Comparison of ENCODE assay signal across 8 cellular contexts in the genomic region with DNA sequence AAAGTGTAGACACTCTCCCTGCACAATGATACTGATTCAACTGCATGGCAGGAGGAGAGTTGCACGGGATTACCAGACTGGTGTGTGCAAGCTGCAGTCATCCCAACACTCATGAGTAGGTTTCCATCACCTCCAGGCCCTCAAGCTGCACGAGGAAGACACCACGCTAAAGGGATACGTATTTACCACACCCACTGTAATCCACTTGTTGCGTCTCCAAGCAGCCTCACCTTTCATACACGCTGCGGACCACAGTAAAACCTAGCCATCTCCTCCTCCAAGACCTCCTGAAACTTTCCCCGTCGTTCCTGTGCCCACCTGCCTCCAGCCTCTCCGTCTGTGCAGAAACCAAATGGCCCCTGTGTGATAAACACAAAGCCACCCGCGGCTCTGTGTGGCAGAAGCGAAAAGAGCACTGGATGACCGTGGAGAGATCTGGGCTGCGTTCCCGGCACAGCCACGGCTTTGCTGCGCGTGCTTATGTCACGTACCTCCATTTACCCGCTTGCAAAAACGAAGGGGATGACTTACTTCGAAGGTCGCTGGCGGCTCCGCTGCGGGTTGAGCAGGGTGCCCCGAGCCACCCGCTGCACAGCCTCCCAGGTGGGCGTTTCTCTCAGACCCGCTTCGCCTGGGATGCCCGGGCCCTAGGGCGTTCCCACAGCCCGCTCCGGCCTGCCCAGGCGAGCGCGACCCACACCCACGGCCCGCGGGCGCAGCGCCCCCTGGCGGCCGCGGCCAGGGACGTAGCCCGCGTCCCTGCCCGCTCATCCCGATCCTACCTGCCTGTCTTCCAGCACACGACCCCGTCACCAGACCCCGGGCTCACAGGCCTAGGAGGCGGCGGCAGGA. TPM values are rescaled to one million over a fixed set of nuclear protein-coding genes. Genes with fewer than 3 reads are reported as not detected.
DNase-seq lines count a peak whose midpoint lies in the region; ATAC-seq, FAIRE-seq and TF ChIP-seq lines count a peak whose summit lies in the region.

No MANE protein-coding gene starts in this region.

- TF ChIP-seq CTCF in DOHH2 (IDR thresholded peaks at IDR 0.05; ENCODE audit: low read depth, low read length, poor library complexity, severe bottlenecking) (peak; percentile 99), PC-9 (conservative IDR thresholded peaks at IDR 0.05) (peak; percentile 99), pancreas (IDR thresholded peaks at IDR 0.05) (peak; percentile 84 to 97 (median 92)), upper lobe of left lung (IDR thresholded peaks at IDR 0.05) (peak; percentile 95 to 99 (median 98))

- DNase-seq in HTR-8/SVneo (ENCODE audit: insufficient read length, low spot score): peak; percentile 84
- DNase-seq in PC-9: peak; percentile 49 to 71
- DNase-seq in Right ventricle myocardium superior: peak; percentile 79
- peak in 5 of 6 donors; percentile 41 to 84 (median 70) for DNase-seq in pancreas
- DNase-seq in upper lobe of left lung: peak; percentile 71 to 95

- peaks cover 7% of the 10 kb centered on the region; the same call in 1 of the 2 replicates for H3K79me2 ChIP-seq in DOHH2 (ENCODE audit: control insufficient read depth, low read length)
- peaks cover 57% of the 10 kb centered on the region for H3K79me2 ChIP-seq in PC-9 (ENCODE audit: low read depth)

- peak overlapping the region; percentile 82 for H3K27ac Mint-ChIP-seq in activated naive CD4-positive, alpha-beta T cell treated with anti-CD3 and anti-CD28 coated beads, Interleukin-2, amount 50 U/mL, for 24 hours

- H3K27me3 Mint-ChIP-seq in activated naive CD4-positive, alpha-beta T cell treated with anti-CD3 and anti-CD28 coated beads, Interleukin-2, amount 50 U/mL, for 24 hours: peaks cover 5% of the 10 kb centered on the region

- H3K27me3 ChIP-seq in DOHH2 (ENCODE audit: control insufficient read depth, low read length) (peaks cover 3% of the 10 kb centered on the region; the same call in 1 of the 2 replicates), PC-9 (ENCODE audit: insufficient read depth, low read depth) (no peaks in the 10 kb centered on the region), pancreas (no peaks in the 10 kb centered on the region), upper lobe of left lung (no peaks in the 10 kb centered on the region)

- no peaks in the 10 kb centered on the region for H3K9me2 ChIP-seq in DOHH2 (replicated peaks; ENCODE audit: control insufficient read depth, low read length)
- no peaks in the 10 kb centered on the region for H3K9me2 ChIP-seq in PC-9 (ENCODE audit: insufficient read depth)

- peak overlapping the region; percentile 100 for H3K4me3 ChIP-seq in DOHH2 (ENCODE audit: low read length)
- H3K4me3 ChIP-seq in PC-9: peak overlapping the region; percentile 99
- H3K4me3 ChIP-seq in pancreas: peak overlapping the region; percentile 91 to 100 (median 100)
- H3K4me3 ChIP-seq in upper lobe of left lung: peak overlapping the region; percentile 93 to 99 (median 98)

- CTCF ChIA-PET in PC-9 (lab: Charles Lee): interaction anchor here (0.6 to 1.4 kb wide), 4 partner anchors 11 to 289 kb away, joined by 4 to 8 read pairs (median 6); no protein-coding TSS in a partner anchor

- H3K4me2 ChIP-seq in DOHH2 (ENCODE audit: low read length): peak overlapping the region; percentile 96
- peak overlapping the region; percentile 93 for H3K4me2 ChIP-seq in PC-9

- H3K36me3 ChIP-seq in DOHH2 (ENCODE audit: control insufficient read depth, low read length): peaks cover 9% of the 10 kb centered on the region
- peaks cover 26% of the 10 kb centered on the region for H3K36me3 ChIP-seq in PC-9 (ENCODE audit: low read depth)
- no peaks in the 10 kb centered on the region for H3K36me3 ChIP-seq in pancreas
- peaks cover 0 to 17% (median 3%) of the 10 kb centered on the region in 4 donors for H3K36me3 ChIP-seq in upper lobe of left lung

- no peaks in the 10 kb centered on the region for H3F3A ChIP-seq in DOHH2 (ENCODE audit: control insufficient read depth, insufficient read depth)
- peaks cover 18% of the 10 kb centered on the region for H3F3A ChIP-seq in PC-9 (ENCODE audit: insufficient read depth, low read depth)

- intact Hi-C loops in PC-9 (cut with micrococcal nuclease; ENCODE audit: unreplicated experiment): loop anchor here (1.0 to 5.0 kb wide), 7 partner anchors 11 to 345 kb away; a partner anchor contains a TSS
- intact Hi-C loops in Right ventricle myocardium superior (cut with DNase I): no loop called here
- intact Hi-C loops in pancreas (cut with DNase I): loop anchor here in 1 of 3 donors (5.0 kb wide), 1 partner anchor 120 kb away; no protein-coding TSS in a partner anchor

- H3K4me3 Mint-ChIP-seq in activated naive CD4-positive, alpha-beta T cell treated with anti-CD3 and anti-CD28 coated beads, Interleukin-2, amount 50 U/mL, for 24 hours: peak overlapping the region; percentile 99

- peak overlapping the region; percentile 99 for H2AFZ ChIP-seq in PC-9

- POLR2A ChIA-PET in PC-9 (lab: Charles Lee; ENCODE audit: unreplicated experiment): interaction anchor here (0.5 to 1.0 kb wide), 3 partner anchors 14 to 751 kb away, joined by 3 to 8 read pairs (median 4); no protein-coding TSS in a partner anchor

- no peaks in the 10 kb centered on the region for H3K9me3 ChIP-seq in DOHH2 (ENCODE audit: control insufficient read depth, insufficient read depth, low read length)
- H3K9me3 ChIP-seq in PC-9 (ENCODE audit: insufficient read depth, low read depth): peaks cover 7% of the 10 kb centered on the region; the same call in 1 of the 2 replicates
- no peaks in the 10 kb centered on the region for H3K9me3 ChIP-seq in pancreas
- no peaks in the 10 kb centered on the region for H3K9me3 ChIP-seq in upper lobe of left lung

- H3K36me3 Mint-ChIP-seq in activated naive CD4-positive, alpha-beta T cell treated with anti-CD3 and anti-CD28 coated beads, Interleukin-2, amount 50 U/mL, for 24 hours: peaks cover 8% of the 10 kb centered on the region

- H3K9me3 Mint-ChIP-seq in activated naive CD4-positive, alpha-beta T cell treated with anti-CD3 and anti-CD28 coated beads, Interleukin-2, amount 50 U/mL, for 24 hours: no peaks in the 10 kb centered on the region

- H3K4me1 Mint-ChIP-seq in activated naive CD4-positive, alpha-beta T cell treated with anti-CD3 and anti-CD28 coated beads, Interleukin-2, amount 50 U/mL, for 24 hours: peaks cover 31% of the 10 kb centered on the region

- ATAC-seq in GM21423 (IDR thresholded peaks at IDR 0.05; ENCODE audit: unreplicated experiment): peak; percentile 79
- ATAC-seq in Right ventricle myocardium superior (ENCODE audit: poor library complexity): peak; percentile 94
- peak; percentile 89 to 94 (median 90) for ATAC-seq in pancreas
- peak; percentile 94 to 98 for ATAC-seq in upper lobe of left lung (ENCODE audit: low FRiP score in 2 of 2)

- peaks cover 18% of the 10 kb centered on the region for H3K4me1 ChIP-seq in DOHH2 (ENCODE audit: control insufficient read depth, low read length)
- peaks cover 42% of the 10 kb centered on the region for H3K4me1 ChIP-seq in PC-9 (replicated peaks; ENCODE audit: insufficient read depth)
- no peaks in the 10 kb centered on the region for H3K4me1 ChIP-seq in pancreas
- H3K4me1 ChIP-seq in upper lobe of left lung: peaks cover 8 to 24% (median 10%) of the 10 kb centered on the region in 4 donors

- H4K20me1 ChIP-seq in DOHH2 (ENCODE audit: control insufficient read depth, insufficient read depth, low read depth, low read length) (no peaks in the 10 kb centered on the region), PC-9 (ENCODE audit: insufficient read depth) (no peaks in the 10 kb centered on the region)

- TF ChIP-seq EP300 in upper lobe of left lung (IDR thresholded peaks at IDR 0.05): no peak

- FAIRE-seq in HTR-8/SVneo (lab: Jason Lieb, UNC): peak; percentile 28
- FAIRE-seq in pancreas (lab: Jason Lieb, UNC): no peak

- 10 to 18% methylated on average over 57 of the region's 57 CpGs for WGBS in pancreas, 2 donors
- 50 to 52% methylated on average over 22 to 23 of the region's 57 CpGs for WGBS in upper lobe of left lung, 2 donors

- TF ChIP-seq POLR2A in upper lobe of left lung (IDR thresholded peaks at IDR 0.05): no peak

- BruUV-seq in PC-9 (replicated peaks; lab: Mats Ljungman, UMichigan): no TSS peak

- H3K27ac ChIP-seq in DOHH2 (ENCODE audit: low read depth, low read length) (no peak overlapping the region), PC-9 (peak overlapping the region; percentile 58), pancreas (peak overlapping the region in 2 of 4 donors; percentile 28 to 73), upper lobe of left lung (peak overlapping the region in 3 of 4 donors; percentile 79 to 89 (median 85))

RNA-seq across cellular contexts. Expression of a gene that starts 0.6 kb away (rescaled TPM):
- total RNA-seq in PC-9 (2021): 133 and 151 TPM in 2 replicates
- 44.5 TPM for total RNA-seq in Right ventricle myocardium superior
- total RNA-seq in pancreas: 10 to 100 TPM in 1 of 6 donors, 1 to 10 TPM in 5; 2.8 to 25.2 (median 7.1) TPM
- 10 to 100 TPM; 12.9 to 25.9 TPM for polyA plus RNA-seq in pancreas
- 100 to 1,000 TPM in 1 of 6 donors, 10 to 100 TPM in 5; 13.2 to 107 (median 27.1) TPM for total RNA-seq in upper lobe of left lung

RNA-seq across cellular contexts. Expression of a gene that starts 14.5 kb away (rescaled TPM):
- total RNA-seq in PC-9 (2021) (not detected in 2 replicates), Right ventricle myocardium superior (not detected), pancreas (not detected), upper lobe of left lung (not detected)
- not detected for polyA plus RNA-seq in pancreas

RNA-seq across cellular contexts. Expression of a gene that starts 35.8 kb away (rescaled TPM):
- total RNA-seq in PC-9 (2021): not detected in 2 replicates
- not detected for total RNA-seq in Right ventricle myocardium superior
- total RNA-seq in pancreas: not detected
- under 1 TPM in 1 of 2 donors, not detected in 1; 0.09 TPM for polyA plus RNA-seq in pancreas
- 1 to 10 TPM in 2 of 6 donors, under 1 TPM in 2, not detected in 2; 0.23 to 2.4 (median 1.5) TPM for total RNA-seq in upper lobe of left lung
